1 cellular context compared by ENCODE assay signal in genomic region chr15:76346666-76347506, GRCh38.
TF ChIP-seq lines count a peak whose summit lies in the region.

No MANE protein-coding gene starts in this region.

TF ChIP-seq in HEK293, 187 proteins besides CTCF, POLR2A, EP300 and RAD21 (continued from another document and continues in another):
- TF ChIP-seq ZBTB26 (tag by site-specific recombination; optimal IDR thresholded peaks at IDR 0.05) (peak; percentile 84), ZEB2 (tag by site-specific recombination; IDR thresholded peaks at IDR 0.05) (peak; percentile 63; the same call in 1 of the 2 replicates), ZNF362 (tag by site-specific recombination; IDR thresholded peaks at IDR 0.05) (no peak), ELK4 (IDR thresholded peaks at IDR 0.05; ENCODE audit: borderline replicate concordance, low read depth, low read length) (no peak), ZNF280D (tag by site-specific recombination; IDR thresholded peaks at IDR 0.05) (no peak), GLI2 (tag by site-specific recombination; IDR thresholded peaks at IDR 0.05; ENCODE audit: borderline replicate concordance, low read depth) (no peak), ZIC2 (tag by site-specific recombination; IDR thresholded peaks at IDR 0.05) (peak; percentile 42), ZNF658 (tag by site-specific recombination; IDR thresholded peaks at IDR 0.05) (no peak), ZNF76 (tag by site-specific recombination; IDR thresholded peaks at IDR 0.05; ENCODE audit: borderline replicate concordance, low read depth) (peak; percentile 10; the same call in 1 of the 2 replicates), SCRT2 (tag by site-specific recombination; IDR thresholded peaks at IDR 0.05) (peak; percentile 43), GLIS1 (tag by site-specific recombination; IDR thresholded peaks at IDR 0.05) (peak; percentile 22; the same call in 1 of the 2 replicates), MYNN (tag by site-specific recombination; IDR thresholded peaks at IDR 0.05; ENCODE audit: borderline replicate concordance) (no peak), OSR2 (tag by site-specific recombination; IDR thresholded peaks at IDR 0.05) (no peak), ZBTB6 (tag by site-specific recombination; IDR thresholded peaks at IDR 0.05) (no peak), ZNF692 (tag by site-specific recombination; IDR thresholded peaks at IDR 0.05) (no peak), ZBTB17 (tag by site-specific recombination; IDR thresholded peaks at IDR 0.05) (no peak; the same call in 1 of the 2 replicates), ZNF16 (tag by site-specific recombination; IDR thresholded peaks at IDR 0.05; ENCODE audit: low read depth) (no peak), HOXD13 (CRISPR knock-in tag; IDR thresholded peaks at IDR 0.05; ENCODE audit: borderline replicate concordance) (no peak), ZBTB1 (tag by site-specific recombination; IDR thresholded peaks at IDR 0.05) (no peak), ZNF394 (tag by site-specific recombination; IDR thresholded peaks at IDR 0.05; ENCODE audit: borderline replicate concordance) (no peak), ZNF707 (tag by site-specific recombination; IDR thresholded peaks at IDR 0.05) (no peak), WT1 (tag by site-specific recombination; IDR thresholded peaks at IDR 0.05) (peak; percentile 50), REST (tag by site-specific recombination; IDR thresholded peaks at IDR 0.05) (no peak), ZNF488 (tag by site-specific recombination; IDR thresholded peaks at IDR 0.05) (no peak), ZNF785 (tag by site-specific recombination; IDR thresholded peaks at IDR 0.05) (no peak), KLF8 (tag by site-specific recombination; IDR thresholded peaks at IDR 0.05) (peak; percentile 41; the same call in 1 of the 2 replicates), BCL11B (tag by site-specific recombination; IDR thresholded peaks at IDR 0.05; ENCODE audit: low read depth) (no peak), ZNF214 (tag by site-specific recombination; IDR thresholded peaks at IDR 0.05; ENCODE audit: borderline replicate concordance) (no peak), ZNF664 (tag by site-specific recombination; IDR thresholded peaks at IDR 0.05) (peak; percentile 34; the same call in 1 of the 2 replicates), HOXC10 (CRISPR knock-in tag; IDR thresholded peaks at IDR 0.05) (0 out of 2 replicates have a peak, but pooled peaks have one; percentile 65), EGR2 (tag by site-specific recombination; IDR thresholded peaks at IDR 0.05; ENCODE audit: low read depth) (no peak), KLF17 (tag by site-specific recombination; IDR thresholded peaks at IDR 0.05) (peak; percentile 37; the same call in 1 of the 2 replicates), ZNF792 (tag by site-specific recombination; IDR thresholded peaks at IDR 0.05) (no peak), ZNF600 (tag by site-specific recombination; IDR thresholded peaks at IDR 0.05) (no peak), ZNF473 (tag by site-specific recombination; IDR thresholded peaks at IDR 0.05) (no peak), YY1 (tag by site-specific recombination; IDR thresholded peaks at IDR 0.05) (no peak), ZNF10 (tag by site-specific recombination; IDR thresholded peaks at IDR 0.05) (no peak), ZNF426 (tag by site-specific recombination; IDR thresholded peaks at IDR 0.05) (no peak), ZFP3 (tag by site-specific recombination; IDR thresholded peaks at IDR 0.05; ENCODE audit: low read depth) (no peak), ZNF623 (tag by site-specific recombination; IDR thresholded peaks at IDR 0.05) (no peak), MEIS1 (CRISPR knock-in tag; IDR thresholded peaks at IDR 0.05; ENCODE audit: borderline replicate concordance) (peak; percentile 74; the same call in 1 of the 2 replicates), ZNF202 (tag by site-specific recombination; IDR thresholded peaks at IDR 0.05; ENCODE audit: borderline replicate concordance) (no peak), KLF9 (tag by site-specific recombination; IDR thresholded peaks at IDR 0.05; ENCODE audit: low read depth) (no peak), ZSCAN23 (tag by site-specific recombination; IDR thresholded peaks at IDR 0.05) (no peak), ZNF624 (tag by site-specific recombination; IDR thresholded peaks at IDR 0.05) (no peak), PRDM1 (tag by site-specific recombination; IDR thresholded peaks at IDR 0.05) (no peak)
- TF ChIP-seq, protein P1, sequence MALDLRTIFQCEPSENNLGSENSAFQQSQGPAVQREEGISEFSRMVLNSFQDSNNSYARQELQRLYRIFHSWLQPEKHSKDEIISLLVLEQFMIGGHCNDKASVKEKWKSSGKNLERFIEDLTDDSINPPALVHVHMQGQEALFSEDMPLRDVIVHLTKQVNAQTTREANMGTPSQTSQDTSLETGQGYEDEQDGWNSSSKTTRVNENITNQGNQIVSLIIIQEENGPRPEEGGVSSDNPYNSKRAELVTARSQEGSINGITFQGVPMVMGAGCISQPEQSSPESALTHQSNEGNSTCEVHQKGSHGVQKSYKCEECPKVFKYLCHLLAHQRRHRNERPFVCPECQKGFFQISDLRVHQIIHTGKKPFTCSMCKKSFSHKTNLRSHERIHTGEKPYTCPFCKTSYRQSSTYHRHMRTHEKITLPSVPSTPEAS (tag by site-specific recombination; IDR thresholded peaks at IDR 0.05), result no peak
- TF ChIP-seq, protein P2, sequence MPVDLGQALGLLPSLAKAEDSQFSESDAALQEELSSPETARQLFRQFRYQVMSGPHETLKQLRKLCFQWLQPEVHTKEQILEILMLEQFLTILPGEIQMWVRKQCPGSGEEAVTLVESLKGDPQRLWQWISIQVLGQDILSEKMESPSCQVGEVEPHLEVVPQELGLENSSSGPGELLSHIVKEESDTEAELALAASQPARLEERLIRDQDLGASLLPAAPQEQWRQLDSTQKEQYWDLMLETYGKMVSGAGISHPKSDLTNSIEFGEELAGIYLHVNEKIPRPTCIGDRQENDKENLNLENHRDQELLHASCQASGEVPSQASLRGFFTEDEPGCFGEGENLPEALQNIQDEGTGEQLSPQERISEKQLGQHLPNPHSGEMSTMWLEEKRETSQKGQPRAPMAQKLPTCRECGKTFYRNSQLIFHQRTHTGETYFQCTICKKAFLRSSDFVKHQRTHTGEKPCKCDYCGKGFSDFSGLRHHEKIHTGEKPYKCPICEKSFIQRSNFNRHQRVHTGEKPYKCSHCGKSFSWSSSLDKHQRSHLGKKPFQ (tag by site-specific recombination; IDR thresholded peaks at IDR 0.05), result no peak
